ENCODE assay signal across 6 cellular contexts in the genomic region with DNA sequence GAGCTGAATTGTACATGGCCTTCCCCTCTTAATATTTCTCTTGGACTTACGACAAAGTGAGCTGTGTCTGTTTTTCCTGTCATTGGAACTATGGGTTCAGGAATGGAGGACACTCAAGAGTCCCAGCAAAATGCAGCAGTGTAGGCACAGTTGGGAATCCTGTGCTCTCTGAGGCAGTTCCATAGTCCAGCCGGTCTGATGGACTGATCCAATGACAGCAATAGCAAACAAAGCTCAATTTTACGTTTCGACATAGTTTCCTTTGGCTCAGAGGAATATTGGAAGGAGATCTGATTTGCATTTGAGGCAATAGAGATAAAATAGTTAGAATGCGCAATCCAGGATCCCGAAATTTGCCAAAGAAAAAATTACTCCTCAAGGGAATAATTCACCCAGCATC.
"Had no signal": no experiment of that assay in that cellular context is flagged by ENCODE, and none has a peak within 500 bp of the region (broad histone marks: within the 10 kb centered on the region; RNA-seq: fewer than 3 reads in every experiment).

No MANE protein-coding gene starts in this region.

- H3K27ac ChIP-seq: HL-60 had no signal

- ATAC-seq: K562 had no signal

- FAIRE-seq: HTR-8/SVneo, K562 had no signal

- H3K27ac Mint-ChIP-seq: IgD-negative memory B cell had no signal

- H3K36me3 Mint-ChIP-seq: IgD-negative memory B cell had no signal

- H3K4me3 Mint-ChIP-seq: IgD-negative memory B cell had no signal

- H3K27me3 Mint-ChIP-seq: IgD-negative memory B cell had no signal

- H3K4me3 ChIP-seq: K562 had no signal

- DNase-seq: IMR-90, KBM-7 had no signal
